Comparison of ENCODE assay signal across 7 cellular contexts in the genomic region with DNA sequence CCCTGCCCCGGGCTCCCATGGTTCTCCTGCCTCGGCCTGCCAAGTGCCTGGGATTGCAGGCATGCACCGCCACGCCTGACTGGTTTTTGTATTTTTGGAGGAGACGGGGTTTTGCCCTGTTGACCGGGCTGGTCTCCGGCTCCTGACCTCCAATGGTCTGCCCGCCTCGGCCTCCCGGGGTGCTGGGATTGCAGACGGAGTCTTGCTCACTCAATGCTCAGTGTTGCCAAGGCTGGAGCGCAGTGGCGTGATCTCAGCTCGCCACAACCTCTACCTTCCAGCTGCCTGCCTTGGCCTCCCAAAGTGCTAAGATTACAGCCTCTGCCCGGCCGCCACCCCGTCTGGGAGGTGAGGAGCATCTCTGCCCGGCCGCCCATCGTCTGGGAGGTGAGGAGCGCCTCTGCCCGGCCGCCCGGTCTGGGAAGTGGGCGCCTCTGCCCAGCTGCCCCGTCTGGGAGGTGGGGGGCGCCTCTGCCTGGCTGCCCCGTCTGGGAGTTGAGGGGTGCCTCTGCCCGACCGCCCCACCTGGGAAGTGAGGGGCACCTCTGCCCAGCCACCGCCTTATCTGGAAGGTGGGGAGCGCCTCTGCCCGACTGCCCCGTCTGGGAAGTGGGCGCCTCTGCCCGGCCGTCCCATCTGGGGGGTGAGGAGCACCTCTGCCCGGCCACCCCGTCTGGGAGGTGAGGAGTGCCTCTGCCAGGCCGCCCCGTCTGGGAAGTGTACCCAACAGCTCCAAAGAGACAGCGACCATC. TPM values are rescaled to one million over a fixed set of nuclear protein-coding genes. Genes with fewer than 3 reads are reported as not detected.
DNase-seq lines count a peak whose midpoint lies in the region; ATAC-seq and TF ChIP-seq lines count a peak whose summit lies in the region.
"Not testable (repeated sequence)": the region's sequence is repeated elsewhere in the genome, so short reads cannot be mapped to it uniquely, and the experiment has no call there.

No MANE protein-coding gene starts in this region.

- BruUV-seq in Caco-2 (replicated peaks; lab: Mats Ljungman, UMichigan) = not testable (repeated sequence)

- H3K4me1 ChIP-seq in Caco-2 (peaks cover 10% of the 10 kb centered on the region), spleen (peaks cover 0 to 17% (median 11%) of the 10 kb centered on the region in 6 donors)

- peak overlapping the region; percentile 97 for H3K27ac ChIP-seq in RWPE1
- H3K27ac ChIP-seq in spleen = not testable (repeated sequence)

- DNase-seq in Caco-2 = peak in 1 of 2 experiments; percentile 38
- not testable (repeated sequence) for DNase-seq in RWPE1 (ENCODE audit: low spot score)
- peak; percentile 89 for DNase-seq in chondrocyte (ENCODE audit: low spot score)
- DNase-seq in Right ventricle myocardium superior = peak; percentile 44
- peak; percentile 45 for DNase-seq in left lobe of liver (ENCODE audit: low spot score)
- DNase-seq in osteocyte (ENCODE audit: extremely low spot score, unreplicated experiment) = peak; percentile 83
- peak; percentile 82 for DNase-seq in spleen

- intact Hi-C loops in Caco-2 (cut with micrococcal nuclease; ENCODE audit: unreplicated experiment); spleen (cut with DNase I; ENCODE audit: low total_unique reads): not testable (repeated sequence)
- intact Hi-C loops in Right ventricle myocardium superior (cut with DNase I) = loop anchor here (10.0 kb wide), 1 partner anchor 312 kb away; a partner anchor contains a TSS

- POLR2A ChIA-PET in Caco-2 (lab: Charles Lee); RWPE1 (lab: Yijun Ruan, JAX; ENCODE audit: low non-redundant PET): not testable (repeated sequence)

- 96 to 98% (median 97%) methylated on average over 16 to 42 of the region's 42 CpGs for WGBS in spleen, 5 donors

- not testable (repeated sequence) for ATAC-seq in Right ventricle myocardium superior (ENCODE audit: poor library complexity); left lobe of liver

- H3K4me1 Mint-ChIP-seq in Caco-2 (ENCODE audit: low read depth, unreplicated experiment); chondrocyte (ENCODE audit: low read depth); osteocyte (ENCODE audit: unreplicated experiment): not testable (repeated sequence)

- not testable (repeated sequence) for H3K27me3 ChIP-seq in Caco-2 (replicated peaks; ENCODE audit: control insufficient read depth, insufficient read depth, low read length); spleen (replicated peaks in 1 of 7)

- TF ChIP-seq POLR2A in spleen (IDR thresholded peaks at IDR 0.05) = not testable (repeated sequence)

- H3K27me3 Mint-ChIP-seq in Caco-2 (ENCODE audit: insufficient read depth, unreplicated experiment); chondrocyte (ENCODE audit: low read depth); osteocyte (ENCODE audit: unreplicated experiment): not testable (repeated sequence)

- not testable (repeated sequence) for H3K4me3 ChIP-seq in Caco-2 (ENCODE audit: low read depth, low read length); spleen

- peak overlapping the region; percentile 81 for H3K27ac Mint-ChIP-seq in Caco-2 (ENCODE audit: unreplicated experiment)
- H3K27ac Mint-ChIP-seq in chondrocyte (ENCODE audit: unreplicated experiment); osteocyte (ENCODE audit: unreplicated experiment): not testable (repeated sequence)

- peaks cover 15% of the 10 kb centered on the region for H3K9me3 Mint-ChIP-seq in Caco-2 (ENCODE audit: unreplicated experiment)
- not testable (repeated sequence) for H3K9me3 Mint-ChIP-seq in chondrocyte (ENCODE audit: low read depth); osteocyte (ENCODE audit: unreplicated experiment)

- H3K4me3 Mint-ChIP-seq in Caco-2 (ENCODE audit: unreplicated experiment) = peak overlapping the region; percentile 68
- H3K4me3 Mint-ChIP-seq in chondrocyte (ENCODE audit: unreplicated experiment); osteocyte (ENCODE audit: unreplicated experiment): not testable (repeated sequence)

- not testable (repeated sequence) for TF ChIP-seq CTCF in Caco-2 (IDR thresholded peaks at IDR 0.05; ENCODE audit: insufficient read depth in 1 of 2, low read depth in 1 of 2, low read length in 1 of 2, severe bottlenecking in 1 of 2, unreplicated experiment in 1 of 2); RWPE1 (conservative IDR thresholded peaks at IDR 0.05; ENCODE audit: low read depth); chondrocyte (IDR thresholded peaks at IDR 0.05); osteocyte (IDR thresholded peaks at IDR 0.05); spleen (IDR thresholded peaks at IDR 0.05 in 8 of 11, conservative IDR thresholded peaks at IDR 0.05 in 3 of 11)

- not testable (repeated sequence) for H3K9me3 ChIP-seq in Caco-2
- peaks cover 0 to 18% (median 13%) of the 10 kb centered on the region in 8 donors for H3K9me3 ChIP-seq in spleen

- H3K36me3 Mint-ChIP-seq in Caco-2 (ENCODE audit: insufficient read depth, unreplicated experiment) (peaks cover 18% of the 10 kb centered on the region), chondrocyte (ENCODE audit: low read depth) (peaks cover 13% of the 10 kb centered on the region), osteocyte (ENCODE audit: unreplicated experiment) (peaks cover 19% of the 10 kb centered on the region)

- not testable (repeated sequence) for H3K36me3 ChIP-seq in Caco-2 (ENCODE audit: control insufficient read depth, insufficient read depth, low read length)
- H3K36me3 ChIP-seq in spleen = peaks cover 0 to 18% (median 0%) of the 10 kb centered on the region in 6 donors

- CTCF ChIA-PET in Caco-2 (lab: Charles Lee); RWPE1 (lab: Yijun Ruan, JAX): not testable (repeated sequence)

RNA-seq across cellular contexts. Expression of a gene that starts 10.1 kb away (rescaled TPM):
- total RNA-seq in Caco-2 (2022) (134 and 136 TPM in 2 replicates), chondrocyte (146 to 166 TPM (median 161 TPM) in 3 replicates), Right ventricle myocardium superior (171 TPM), left lobe of liver (85.4 TPM), osteocyte (151 and 160 TPM in 2 replicates), spleen (100 to 1,000 TPM; 133 to 159 (median 147) TPM)
- 100 to 1,000 TPM in 1 of 3 donors, 10 to 100 TPM in 2; 72.8 to 143 (median 83.8) TPM for polyA plus RNA-seq in spleen

RNA-seq across cellular contexts. Expression of a gene that starts 18.3 kb away (rescaled TPM):
- 60.2 and 69.0 TPM in 2 replicates for total RNA-seq in Caco-2 (2022)
- total RNA-seq in chondrocyte = 65.1 to 77.7 TPM (median 68.0 TPM) in 3 replicates
- total RNA-seq in Right ventricle myocardium superior = 60.5 TPM
- 12.9 TPM for total RNA-seq in left lobe of liver
- 68.3 and 69.4 TPM in 2 replicates for total RNA-seq in osteocyte
- 10 to 100 TPM; 16.6 to 33.6 (median 30.3) TPM for total RNA-seq in spleen
- 10 to 100 TPM; 70.0 to 90.9 (median 90.7) TPM for polyA plus RNA-seq in spleen

RNA-seq across cellular contexts. Expression of a gene that starts 20.2 kb away (rescaled TPM):
- total RNA-seq in Caco-2 (2022) (4.3 and 4.4 TPM in 2 replicates), chondrocyte (2.6 to 2.9 TPM (median 2.7 TPM) in 3 replicates), Right ventricle myocardium superior (0.13 TPM), left lobe of liver (0.93 TPM), osteocyte (3.2 and 3.7 TPM in 2 replicates), spleen (1 to 10 TPM; 1.0 to 3.3 (median 2.2) TPM)
- 1 to 10 TPM; 2.2 to 4.6 (median 4.1) TPM for polyA plus RNA-seq in spleen

RNA-seq across cellular contexts. Expression of a gene that starts 43.4 kb away (rescaled TPM):
- total RNA-seq in Caco-2 (2022) (11.9 and 13.8 TPM in 2 replicates), chondrocyte (3.8 to 6.1 TPM (median 5.5 TPM) in 3 replicates), Right ventricle myocardium superior (0.22 TPM), left lobe of liver (13.4 TPM), osteocyte (6.0 and 6.4 TPM in 2 replicates), spleen (10 to 100 TPM in 1 of 7 donors, 1 to 10 TPM in 6; 3.9 to 10.1 (median 6.3) TPM)
- polyA plus RNA-seq in spleen = 1 to 10 TPM; 5.0 to 8.3 (median 5.1) TPM

RNA-seq across cellular contexts. Expression of a gene that starts 43.7 kb away (rescaled TPM):
- total RNA-seq in Caco-2 (2022) (61.1 and 65.5 TPM in 2 replicates), chondrocyte (20.0 to 31.3 TPM (median 28.7 TPM) in 3 replicates), Right ventricle myocardium superior (4.4 TPM), left lobe of liver (36.6 TPM), osteocyte (8.0 and 9.3 TPM in 2 replicates), spleen (10 to 100 TPM in 6 of 7 donors, 1 to 10 TPM in 1; 8.3 to 39.6 (median 20.4) TPM)
- polyA plus RNA-seq in spleen = 10 to 100 TPM; 29.7 to 34.5 (median 30.7) TPM
